In the genomic region with DNA sequence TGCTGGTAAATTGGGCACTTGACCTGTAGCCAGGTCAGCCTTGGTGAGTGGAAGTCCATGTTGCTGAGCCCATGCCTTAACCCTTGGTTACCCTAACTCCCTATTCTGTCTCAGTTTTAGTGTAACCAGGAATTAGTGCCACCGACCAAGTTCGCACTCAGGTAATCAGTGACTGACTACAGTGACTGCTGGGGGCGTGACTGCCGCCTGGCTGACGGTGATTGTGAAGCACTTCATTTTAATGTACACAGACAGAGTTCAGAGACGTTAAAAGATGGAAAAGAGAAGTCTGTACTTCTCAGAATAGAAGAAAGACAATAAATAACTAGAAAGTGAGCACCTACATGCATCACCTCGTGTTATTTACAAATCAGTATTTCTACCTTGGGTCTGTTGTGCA, we compare ENCODE assay signal across 37 cellular contexts. TPM values are rescaled to one million over a fixed set of nuclear protein-coding genes. Genes with fewer than 3 reads are reported as not detected.
"Had no signal": no experiment of that assay in that cellular context is flagged by ENCODE, and none has a peak within 500 bp of the region (broad histone marks: within the 10 kb centered on the region; RNA-seq: fewer than 3 reads in every experiment).

No MANE protein-coding gene starts in this region.

- H3K4me1 Mint-ChIP-seq: activated naive CD8-positive, alpha-beta T cell treated with anti-CD3 and anti-CD28 coated beads, Interleukin-2, amount 50 U/mL, for 24 hours; endodermal cell had no signal

- ATAC-seq: activated CD4-positive, alpha-beta T cell treated with anti-CD3 and anti-CD28 coated beads for 36 hours; activated CD8-positive, alpha-beta memory T cell treated with anti-CD3 and anti-CD28 coated beads, Interleukin-2, amount 10 ng/mL, durations not matched to agents 7 days and 5 days; activated CD8-positive, alpha-beta T cell treated with anti-CD3 and anti-CD28 coated beads, Interleukin-2, amount 10 ng/mL, durations not matched to agents 7 days and 5 days; activated naive CD8-positive, alpha-beta T cell treated with anti-CD3 and anti-CD28 coated beads, Interleukin-2, amount 50 U/mL, for 24 hours; body of pancreas; foreskin keratinocyte; gastrocnemius medialis; heart left ventricle; T-helper 17 cell had no signal

- H3K36me3 Mint-ChIP-seq: activated CD4-positive, alpha-beta memory T cell treated with anti-CD3 and anti-CD28 coated beads for 36 hours; activated CD8-positive, alpha-beta memory T cell treated with anti-CD3 and anti-CD28 coated beads, Interleukin-2, amount 10 ng/mL, durations not matched to agents 7 days and 5 days; activated naive CD4-positive, alpha-beta T cell treated with anti-CD3 and anti-CD28 coated beads, Interleukin-2, amount 50 U/mL, for 24 hours; activated naive CD8-positive, alpha-beta T cell treated with anti-CD3 and anti-CD28 coated beads for 36 hours had no signal

- H3K9me3 ChIP-seq: adrenal gland, body of pancreas, colonic mucosa, gastrocnemius medialis, heart left ventricle had no signal

- H3K9me3 Mint-ChIP-seq: activated CD4-positive, alpha-beta memory T cell treated with anti-CD3 and anti-CD28 coated beads for 36 hours; activated CD4-positive, alpha-beta T cell treated with anti-CD3 and anti-CD28 coated beads, Interleukin-2, amount 10 ng/mL, durations not matched to agents 24 days and 14 days; activated naive CD4-positive, alpha-beta T cell treated with anti-CD3 and anti-CD28 coated beads for 36 hours; activated naive CD4-positive, alpha-beta T cell treated with anti-CD3 and anti-CD28 coated beads, Interleukin-2, amount 50 U/mL, for 24 hours; activated naive CD8-positive, alpha-beta T cell treated with anti-CD3 and anti-CD28 coated beads for 36 hours; activated naive CD8-positive, alpha-beta T cell treated with anti-CD3 and anti-CD28 coated beads, Interleukin-2, amount 50 U/mL, for 24 hours; activated T-helper 1 cell treated with anti-CD3 and anti-CD28 coated beads, Interleukin-12 subunit alpha, Interleukin-12 subunit beta, Interleukin-2, Interleukin-4 antibody, amounts not matched to agents 30 ng/mL and 10 ng/mL and 1 ng/mL, durations not matched to agents 14 hours and 24 hours and 36 hours; activated T-helper 2 cell treated with anti-CD3 and anti-CD28 coated beads, Interferon-gamma antibody, Interleukin-2, Interleukin-4, amounts not matched to agents 10 μg/mL and 5 μg/mL and 100 μg/mL, durations not matched to agents 14 hours and 24 hours and 36 hours; endodermal cell; T-helper 2 cell treated with Interferon-gamma antibody and Interleukin-4, amounts not matched to agents 5 μg/mL and 100 μg/mL, for 36 hours had no signal

- H3K27ac ChIP-seq: adrenal gland, body of pancreas, cardiac muscle cell, colonic mucosa, dorsolateral prefrontal cortex, foreskin keratinocyte, gastrocnemius medialis, heart left ventricle had no signal

- H3K27me3 Mint-ChIP-seq: activated CD4-positive, alpha-beta memory T cell treated with anti-CD3 and anti-CD28 coated beads for 36 hours; activated naive CD8-positive, alpha-beta T cell treated with anti-CD3 and anti-CD28 coated beads, Interleukin-2, amount 50 U/mL, for 24 hours had no signal

- H3K4me3 ChIP-seq: adrenal gland, body of pancreas, cardiac muscle cell, colonic mucosa, dorsolateral prefrontal cortex, gastrocnemius medialis, heart left ventricle had no signal

- H3K36me3 ChIP-seq: adrenal gland, cardiac muscle cell, colonic mucosa, gastrocnemius medialis had no signal

- H3K27ac Mint-ChIP-seq: activated CD4-positive, alpha-beta memory T cell treated with anti-CD3 and anti-CD28 coated beads for 36 hours; activated CD4-positive, alpha-beta T cell treated with anti-CD3 and anti-CD28 coated beads for 36 hours; activated CD4-positive, alpha-beta T cell treated with anti-CD3 and anti-CD28 coated beads, Interleukin-2, amount 10 ng/mL, durations not matched to agents 24 days and 14 days; activated CD8-positive, alpha-beta memory T cell treated with anti-CD3 and anti-CD28 coated beads, Interleukin-2, amount 10 ng/mL, durations not matched to agents 7 days and 5 days; activated CD8-positive, alpha-beta T cell treated with anti-CD3 and anti-CD28 coated beads, Interleukin-2, amount 10 ng/mL, durations not matched to agents 7 days and 5 days; activated naive CD4-positive, alpha-beta T cell treated with anti-CD3 and anti-CD28 coated beads for 36 hours; activated naive CD4-positive, alpha-beta T cell treated with anti-CD3 and anti-CD28 coated beads, Interleukin-2, amount 50 U/mL, for 24 hours; activated naive CD8-positive, alpha-beta T cell treated with anti-CD3 and anti-CD28 coated beads for 36 hours; activated naive CD8-positive, alpha-beta T cell treated with anti-CD3 and anti-CD28 coated beads, Interleukin-2, amount 50 U/mL, for 24 hours; activated T-helper 1 cell treated with anti-CD3 and anti-CD28 coated beads, Interleukin-12 subunit alpha, Interleukin-12 subunit beta, Interleukin-2, Interleukin-4 antibody, amounts not matched to agents 30 ng/mL and 10 ng/mL and 1 ng/mL, durations not matched to agents 14 hours and 24 hours and 36 hours; activated T-helper 2 cell treated with anti-CD3 and anti-CD28 coated beads, Interferon-gamma antibody, Interleukin-2, Interleukin-4, amounts not matched to agents 10 μg/mL and 5 μg/mL and 100 μg/mL, durations not matched to agents 14 hours and 24 hours and 36 hours; endodermal cell; T-helper 17 cell; T-helper 2 cell treated with Interferon-gamma antibody and Interleukin-4, amounts not matched to agents 5 μg/mL and 100 μg/mL, for 36 hours had no signal

- H3K27me3 ChIP-seq: adrenal gland, body of pancreas, cardiac muscle cell, colonic mucosa, dorsolateral prefrontal cortex, gastrocnemius medialis, heart left ventricle had no signal

- H3K4me3 Mint-ChIP-seq: activated CD4-positive, alpha-beta memory T cell treated with anti-CD3 and anti-CD28 coated beads for 36 hours; activated CD4-positive, alpha-beta T cell treated with anti-CD3 and anti-CD28 coated beads for 36 hours; activated CD4-positive, alpha-beta T cell treated with anti-CD3 and anti-CD28 coated beads, Interleukin-2, amount 10 ng/mL, durations not matched to agents 24 days and 14 days; activated CD8-positive, alpha-beta memory T cell treated with anti-CD3 and anti-CD28 coated beads, Interleukin-2, amount 10 ng/mL, durations not matched to agents 7 days and 5 days; activated CD8-positive, alpha-beta T cell treated with anti-CD3 and anti-CD28 coated beads, Interleukin-2, amount 10 ng/mL, durations not matched to agents 7 days and 5 days; activated naive CD4-positive, alpha-beta T cell treated with anti-CD3 and anti-CD28 coated beads for 36 hours; activated naive CD4-positive, alpha-beta T cell treated with anti-CD3 and anti-CD28 coated beads, Interleukin-2, amount 50 U/mL, for 24 hours; activated naive CD8-positive, alpha-beta T cell treated with anti-CD3 and anti-CD28 coated beads for 36 hours; activated naive CD8-positive, alpha-beta T cell treated with anti-CD3 and anti-CD28 coated beads, Interleukin-2, amount 50 U/mL, for 24 hours; activated T-helper 1 cell treated with anti-CD3 and anti-CD28 coated beads, Interleukin-12 subunit alpha, Interleukin-12 subunit beta, Interleukin-2, Interleukin-4 antibody, amounts not matched to agents 30 ng/mL and 10 ng/mL and 1 ng/mL, durations not matched to agents 14 hours and 24 hours and 36 hours; endodermal cell; T-helper 17 cell; T-helper 2 cell treated with Interferon-gamma antibody and Interleukin-4, amounts not matched to agents 5 μg/mL and 100 μg/mL, for 36 hours had no signal

- DNase-seq: activated CD4-positive, alpha-beta memory T cell treated with anti-CD3 and anti-CD28 coated beads for 36 hours; activated CD4-positive, alpha-beta T cell treated with anti-CD3 and anti-CD28 coated beads for 36 hours; activated CD4-positive, alpha-beta T cell treated with anti-CD3 and anti-CD28 coated beads, Interleukin-2, amount 10 ng/mL, durations not matched to agents 24 days and 14 days; activated CD4-positive, CD25-positive, alpha-beta regulatory T cell; activated CD4-positive, CD25-positive, alpha-beta regulatory T cell treated with anti-CD3 and anti-CD28 coated beads, Interleukin-2, amount 50 U/mL, for 72 hours; activated CD8-positive, alpha-beta memory T cell treated with anti-CD3 and anti-CD28 coated beads, Interleukin-2, amount 10 ng/mL, durations not matched to agents 7 days and 5 days; activated CD8-positive, alpha-beta memory T cell treated with anti-CD3 and anti-CD28 coated beads, Interleukin-2, amount 50 U/mL, for 4 hours; activated CD8-positive, alpha-beta T cell treated with anti-CD3 and anti-CD28 coated beads, Interleukin-2, amount 10 ng/mL, durations not matched to agents 7 days and 5 days; activated effector memory CD4-positive, alpha-beta T cell treated with anti-CD3 and anti-CD28 coated beads, Interleukin-2, amount 50 U/mL, for 16 hours; activated naive CD4-positive, alpha-beta T cell treated with anti-CD3 and anti-CD28 coated beads for 36 hours; activated naive CD8-positive, alpha-beta T cell treated with anti-CD3 and anti-CD28 coated beads for 36 hours; activated naive CD8-positive, alpha-beta T cell treated with anti-CD3 and anti-CD28 coated beads, Interleukin-2, amount 50 U/mL, for 24 hours; activated T-cell treated with anti-CD3 and anti-CD28 coated beads, Interleukin-2, amount 50 U/mL, for 1 hour; activated T-cell treated with anti-CD3 and anti-CD28 coated beads, Interleukin-2, amount 50 U/mL, for 48 hours; adrenal gland; amygdala; aorta; body of pancreas; central memory CD4-positive, alpha-beta T cell; cerebellar nuclear complex; colonic mucosa; dorsolateral prefrontal cortex; effector memory CD4-positive, alpha-beta T cell; endodermal cell; foreskin keratinocyte; gastrocnemius medialis; glutamatergic neuron; heart left ventricle; T-helper 17 cell; T1000 had no signal

- H3K4me1 ChIP-seq: adrenal gland, body of pancreas, colonic mucosa, foreskin keratinocyte, gastrocnemius medialis had no signal

RNA-seq across cellular contexts. Expression of a gene that starts 17.3 kb away (rescaled TPM):
- total RNA-seq: activated CD4-positive, alpha-beta memory T cell treated with anti-CD3 and anti-CD28 coated beads for 36 hours; activated CD4-positive, alpha-beta T cell treated with anti-CD3 and anti-CD28 coated beads for 36 hours; activated CD4-positive, alpha-beta T cell treated with anti-CD3 and anti-CD28 coated beads, Interleukin-2, amount 10 ng/mL, durations not matched to agents 24 days and 14 days; activated CD8-positive, alpha-beta memory T cell treated with anti-CD3 and anti-CD28 coated beads for 36 hours; activated CD8-positive, alpha-beta memory T cell treated with anti-CD3 and anti-CD28 coated beads, Interleukin-2, amount 10 ng/mL, durations not matched to agents 7 days and 5 days; activated CD8-positive, alpha-beta T cell treated with anti-CD3 and anti-CD28 coated beads, Interleukin-2, amount 10 ng/mL, durations not matched to agents 7 days and 5 days; activated naive CD4-positive, alpha-beta T cell treated with anti-CD3 and anti-CD28 coated beads for 36 hours; activated naive CD8-positive, alpha-beta T cell treated with anti-CD3 and anti-CD28 coated beads for 36 hours; activated T-helper 1 cell treated with anti-CD3 and anti-CD28 coated beads, Interleukin-12 subunit alpha, Interleukin-12 subunit beta, Interleukin-2, Interleukin-4 antibody, amounts not matched to agents 30 ng/mL and 10 ng/mL and 1 ng/mL, durations not matched to agents 14 hours and 24 hours and 36 hours; activated T-helper 2 cell treated with anti-CD3 and anti-CD28 coated beads, Interferon-gamma antibody, Interleukin-2, Interleukin-4, amounts not matched to agents 10 μg/mL and 5 μg/mL and 100 μg/mL, durations not matched to agents 14 hours and 24 hours and 36 hours; body of pancreas; cardiac muscle cell; endodermal cell; epithelial cell of proximal tubule; foreskin keratinocyte; gastrocnemius medialis had no signal
- polyA plus RNA-seq: aorta, cardiac muscle cell, foreskin keratinocyte had no signal

RNA-seq across cellular contexts. Expression of a gene that starts 45.3 kb away (rescaled TPM):
- total RNA-seq: cardiac muscle cell had no signal
- polyA plus RNA-seq: cardiac muscle cell, foreskin keratinocyte had no signal
